ENCODE assay signal across 8 cellular contexts in genomic region chr4:107931775-107932321, GRCh38. TPM values are rescaled to one million over a fixed set of nuclear protein-coding genes. Genes with fewer than 3 reads are reported as not detected.
DNase-seq lines count a peak whose midpoint lies in the region; ATAC-seq and TF ChIP-seq lines count a peak whose summit lies in the region.

No MANE protein-coding gene starts in this region.

- peaks cover 0 to 11% of the 10 kb centered on the region in 2 donors for H3K27me3 Mint-ChIP-seq in natural killer cell (ENCODE audit: low read depth in 2 of 2)

- H3K4me1 Mint-ChIP-seq in natural killer cell: peaks cover 23 to 30% of the 10 kb centered on the region in 2 donors

- TF ChIP-seq CTCF in natural killer cell (IDR thresholded peaks at IDR 0.05) (no peak), thyroid gland (IDR thresholded peaks at IDR 0.05) (no peak)

- H3K4me1 ChIP-seq in ectodermal cell (ENCODE audit: control insufficient read depth, insufficient read depth, low read length) (peaks cover 17% of the 10 kb centered on the region), thyroid gland (peaks cover 6 to 7% of the 10 kb centered on the region in 2 donors)

- no peaks in the 10 kb centered on the region for H3K36me3 Mint-ChIP-seq in natural killer cell

- 6% methylated on average over 45 of the region's 45 CpGs for WGBS in ectodermal cell, 2 experiments
- 18% methylated on average over 8 of the region's 45 CpGs; no CpG with 5 or more reads in 1 of the 2 donors for WGBS in thyroid gland, 2 donors

- peak; percentile 32 for ATAC-seq in GM18511 (IDR thresholded peaks at IDR 0.05; ENCODE audit: unreplicated experiment)
- peak; percentile 23 for ATAC-seq in HG03064 (IDR thresholded peaks at IDR 0.05; ENCODE audit: low read depth, unreplicated experiment)
- peak; percentile 12 to 25 for ATAC-seq in activated CD4-positive, CD25-positive, alpha-beta regulatory T cell treated with anti-CD3 and anti-CD28 coated beads, Interleukin-2, amount 50 U/mL, for 24 hours
- peak; percentile 2 to 14 (median 3) for ATAC-seq in natural killer cell

- H3K36me3 ChIP-seq in ectodermal cell (ENCODE audit: control insufficient read depth, insufficient read depth, low read length): no peaks in the 10 kb centered on the region
- no peaks in the 10 kb centered on the region for H3K36me3 ChIP-seq in thyroid gland

- H3K4me3 ChIP-seq in ectodermal cell (ENCODE audit: insufficient read depth, low read depth, low read length) (peak overlapping the region; percentile 79), thyroid gland (replicated peaks in 1 of 3) (peak overlapping the region; percentile 42 to 79 (median 71))

- H3K9me3 ChIP-seq in ectodermal cell (ENCODE audit: control insufficient read depth, low read length): no peaks in the 10 kb centered on the region
- no peaks in the 10 kb centered on the region for H3K9me3 ChIP-seq in thyroid gland

- no peaks in the 10 kb centered on the region for H3K9me3 Mint-ChIP-seq in natural killer cell

- H3K27ac ChIP-seq in ectodermal cell (ENCODE audit: insufficient read depth, low read depth, low read length, poor library complexity, severe bottlenecking) (no peak overlapping the region), thyroid gland (peak overlapping the region; percentile 4 to 69 (median 12))

- intact Hi-C loops in natural killer cell (cut with micrococcal nuclease) (loop anchor here (1.0 to 5.0 kb wide), 3 partner anchors 57 to 690 kb away; partner anchors contain the start of genes HADH, PAPSS1 and RPL34), thyroid gland (cut with DNase I) (loop anchor here (10.0 kb wide), 1 partner anchor 53 kb away; the partner anchor contains the start of gene HADH)

- DNase-seq in natural killer cell (no peak), thyroid gland (peak in 1 of 2 donors; percentile 3), mesenteric fat pad (ENCODE audit: low spot score) (no peak), AG08396 (ENCODE audit: low spot score) (no peak)

- H3K4me3 Mint-ChIP-seq in natural killer cell: peak overlapping the region; percentile 92

- peaks cover 25% of the 10 kb centered on the region for H3K27me3 ChIP-seq in ectodermal cell (ENCODE audit: control insufficient read depth, insufficient read depth, low read length, poor library complexity, severe bottlenecking)
- no peaks in the 10 kb centered on the region for H3K27me3 ChIP-seq in thyroid gland

- no peak for TF ChIP-seq POLR2A in thyroid gland (IDR thresholded peaks at IDR 0.05)

- peak overlapping the region; percentile 47 to 89 for H3K27ac Mint-ChIP-seq in natural killer cell

RNA-seq across cellular contexts. Expression of gene CYP2U1, which starts 0.5 kb away (rescaled TPM):
- 8.5 TPM for polyA plus RNA-seq in ectodermal cell (2013, experiment 1 of 4)
- 9.2 TPM for polyA plus RNA-seq in ectodermal cell (2013, experiment 2 of 4)
- 6.9 TPM for polyA plus RNA-seq in ectodermal cell (2013, experiment 3 of 4)
- polyA plus RNA-seq in ectodermal cell (2013, experiment 4 of 4): 7.4 TPM
- total RNA-seq in natural killer cell (1 to 10 TPM; 2.5 to 4.5 (median 3.4) TPM), thyroid gland (10 to 100 TPM in 2 of 4 donors, 1 to 10 TPM in 2; 7.0 to 13.4 (median 8.7) TPM), mesenteric fat pad (7.6 TPM)

RNA-seq across cellular contexts. Expression of gene HADH, which starts 57.8 kb away (rescaled TPM):
- 72.5 TPM for polyA plus RNA-seq in ectodermal cell (2013, experiment 1 of 4)
- 61.7 TPM for polyA plus RNA-seq in ectodermal cell (2013, experiment 2 of 4)
- polyA plus RNA-seq in ectodermal cell (2013, experiment 3 of 4): 63.4 TPM
- 59.7 TPM for polyA plus RNA-seq in ectodermal cell (2013, experiment 4 of 4)
- total RNA-seq in natural killer cell (10 to 100 TPM in 2 of 3 donors, 1 to 10 TPM in 1; 9.1 to 16.5 (median 14.4) TPM), thyroid gland (10 to 100 TPM; 32.7 to 60.4 (median 50.9) TPM), mesenteric fat pad (111 TPM)
